Comparison of ENCODE assay signal across 8 cellular contexts in the genomic region with DNA sequence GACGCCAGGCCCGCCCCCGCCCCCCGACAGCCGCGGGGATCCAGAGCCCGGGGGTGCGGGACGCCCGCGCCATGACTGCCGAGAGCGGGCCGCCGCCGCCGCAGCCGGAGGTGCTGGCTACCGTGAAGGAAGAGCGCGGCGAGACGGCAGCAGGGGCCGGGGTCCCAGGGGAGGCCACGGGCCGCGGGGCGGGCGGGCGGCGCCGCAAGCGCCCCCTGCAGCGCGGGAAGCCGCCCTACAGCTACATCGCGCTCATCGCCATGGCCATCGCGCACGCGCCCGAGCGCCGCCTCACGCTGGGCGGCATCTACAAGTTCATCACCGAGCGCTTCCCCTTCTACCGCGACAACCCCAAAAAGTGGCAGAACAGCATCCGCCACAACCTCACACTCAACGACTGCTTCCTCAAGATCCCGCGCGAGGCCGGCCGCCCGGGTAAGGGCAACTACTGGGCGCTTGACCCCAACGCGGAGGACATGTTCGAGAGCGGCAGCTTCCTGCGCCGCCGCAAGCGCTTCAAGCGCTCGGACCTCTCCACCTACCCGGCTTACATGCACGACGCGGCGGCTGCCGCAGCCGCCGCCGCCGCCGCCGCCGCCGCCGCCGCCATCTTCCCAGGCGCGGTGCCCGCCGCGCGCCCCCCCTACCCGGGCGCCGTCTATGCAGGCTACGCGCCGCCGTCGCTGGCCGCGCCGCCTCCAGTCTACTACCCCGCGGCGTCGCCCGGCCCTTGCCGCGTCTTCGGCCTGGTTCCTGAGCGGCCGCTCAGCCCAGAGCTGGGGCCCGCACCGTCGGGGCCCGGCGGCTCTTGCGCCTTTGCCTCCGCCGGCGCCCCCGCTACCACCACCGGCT. TPM values are rescaled to one million over a fixed set of nuclear protein-coding genes. Genes with fewer than 3 reads are reported as not detected.
DNase-seq lines count a peak whose midpoint lies in the region; ATAC-seq, FAIRE-seq and TF ChIP-seq lines count a peak whose summit lies in the region.

No MANE protein-coding gene starts in this region.

- no peaks in the 10 kb centered on the region for H3K79me2 ChIP-seq in H1 (ENCODE audit: control insufficient read depth in 1 of 2, insufficient read depth in 2 of 2, low read length in 2 of 2)
- H3K79me2 ChIP-seq in osteoblast (ENCODE audit: insufficient read depth, low read length): no peaks in the 10 kb centered on the region

- peak in 1 of 2 experiments; percentile 25; a peak in 1 of 4 replicates for TF ChIP-seq RAD21 in H1 (IDR thresholded peaks at IDR 0.05 in 1 of 2, conservative IDR thresholded peaks at IDR 0.05 in 1 of 2; ENCODE audit: low read depth in 2 of 2, low read length in 2 of 2)

- peak overlapping the region; percentile 68; the same call in 1 of the 2 replicates for H4K8ac ChIP-seq in H1 (ENCODE audit: extremely low read depth, insufficient read depth, low read length)

- TF ChIP-seq CTCF in H1 (IDR thresholded peaks at IDR 0.05; ENCODE audit: control extremely low read depth in 1 of 3, insufficient read depth in 1 of 3, low read depth in 1 of 3, low read length in 3 of 3) (peak in 2 of 3 experiments; percentile 18 to 35; a peak in 2 of 4 replicates), osteoblast (IDR thresholded peaks at IDR 0.05; ENCODE audit: extremely low read depth, low read depth, low read length) (no peak)

- no peak overlapping the region for H2BK12ac ChIP-seq in H1 (ENCODE audit: low read depth, low read length)

- H4K20me1 ChIP-seq in H1 (replicated peaks in 1 of 2; ENCODE audit: control insufficient read depth in 1 of 2, insufficient read depth in 2 of 2, low read length in 2 of 2): peaks cover 18 to 33% of the 10 kb centered on the region in 2 experiments
- no peaks in the 10 kb centered on the region for H4K20me1 ChIP-seq in osteoblast (ENCODE audit: insufficient read depth, low read length)

- no peaks in the 10 kb centered on the region for H3K36me3 ChIP-seq in MG63
- H3K36me3 ChIP-seq in H1 (ENCODE audit: control insufficient read depth in 2 of 4, insufficient read depth in 4 of 4, low read length in 3 of 4): peaks cover 0 to 9% (median 0%) of the 10 kb centered on the region in 4 experiments; a peak in 1 of 8 replicates
- H3K36me3 ChIP-seq in osteoblast (ENCODE audit: insufficient read depth, low read length): no peaks in the 10 kb centered on the region

- no peak overlapping the region for H3K9ac ChIP-seq in H1 (replicated peaks in 1 of 4; ENCODE audit: extremely low read depth in 1 of 4, low read depth in 3 of 4, low read length in 3 of 4)

- CTCF ChIA-PET in H1 (lab: Charles Lee; ENCODE audit: partially characterized antibody): interaction anchor here (0.9 to 1.8 kb wide), 3 partner anchors 9 to 120 kb away, joined by 3 to 6 read pairs (median 3); no protein-coding TSS in a partner anchor

- no peak overlapping the region for H2BK120ac ChIP-seq in H1 (replicated peaks; ENCODE audit: low read depth, low read length)

- H2BK5ac ChIP-seq in H1 (ENCODE audit: low read depth, low read length): no peak overlapping the region

- FAIRE-seq in H1 (lab: Jason Lieb, UNC): no peak

- H3K79me1 ChIP-seq in H1 (ENCODE audit: low read depth, low read length): no peaks in the 10 kb centered on the region

- H3K27ac ChIP-seq in H1 (ENCODE audit: low read depth, low read length): no peak overlapping the region
- H3K27ac ChIP-seq in osteoblast (ENCODE audit: low read depth, low read length): no peak overlapping the region

- ATAC-seq in GM18505 (IDR thresholded peaks at IDR 0.05; ENCODE audit: unreplicated experiment): no peak

- H3K23ac ChIP-seq in H1 (ENCODE audit: insufficient read length): no peak overlapping the region

- no peak overlapping the region for H3K14ac ChIP-seq in H1 (ENCODE audit: insufficient read length)

- DNase-seq in AG20443 (ENCODE audit: low spot score) (peak; percentile 68), MG63 (peak; percentile 53), H1 (ENCODE audit: low read depth in 1 of 2, low spot score in 2 of 2) (peak in 1 of 2 experiments; percentile 77), osteoblast (ENCODE audit: insufficient read length, low spot score, missing footprints) (peak; percentile 89), GM19238 (ENCODE audit: insufficient read length, low spot score) (no peak), cerebellar cortex (ENCODE audit: low spot score) (no peak)
- peak; percentile 42 for DNase-seq in activated CD4-positive, alpha-beta T cell treated with anti-CD3 and anti-CD28 coated beads for 1 hour

- H3K4me1 ChIP-seq in H1 (replicated peaks in 1 of 4; ENCODE audit: control insufficient read depth in 3 of 4, insufficient read depth in 4 of 4, low read length in 3 of 4) (peaks cover 9 to 38% (median 20%) of the 10 kb centered on the region in 4 experiments), osteoblast (ENCODE audit: insufficient read depth, low read length) (no peaks in the 10 kb centered on the region)

- H2BK15ac ChIP-seq in H1 (ENCODE audit: low read length): no peak overlapping the region

- no peak overlapping the region; the same call in none of the 2 replicates for H3K18ac ChIP-seq in H1 (ENCODE audit: extremely low read depth, low read length)

- H2AFZ ChIP-seq in H1 (ENCODE audit: low read length): peak overlapping the region; percentile 29; the same call in 1 of the 2 replicates
- no peak overlapping the region for H2AFZ ChIP-seq in osteoblast (ENCODE audit: low read length)

- 2% methylated on average over 55 of the region's 125 CpGs; no CpG with 5 or more reads in 1 of the 2 experiments for WGBS in H1 (ENCODE audit: extremely low coverage in 1 of 2, insufficient coverage in 1 of 2, insufficient read length in 1 of 2, insufficient replicate concordance in 2 of 2, low coverage in 1 of 2, low lambda C conversion rate in 2 of 2, missing lambda C conversion rate in 1 of 2), 2 experiments

- no peaks in the 10 kb centered on the region for H3K9me3 ChIP-seq in MG63
- H3K9me3 ChIP-seq in H1 (ENCODE audit: insufficient read depth in 2 of 2, low read depth in 1 of 2, low read length in 1 of 2): no peaks in the 10 kb centered on the region
- no peaks in the 10 kb centered on the region for H3K9me3 ChIP-seq in osteoblast (ENCODE audit: low read depth, low read length)

- H3K4me3 ChIP-seq in MG63 (peak overlapping the region; percentile 45), H1 (ENCODE audit: extremely low read depth in 1 of 4, insufficient read depth in 2 of 4, low read depth in 3 of 4, low read length in 4 of 4) (peak overlapping the region; percentile 25 to 59 (median 42)), osteoblast (ENCODE audit: insufficient read depth, low read length) (no peak overlapping the region)

- no peak overlapping the region for H3K56ac ChIP-seq in H1 (replicated peaks; ENCODE audit: insufficient read length, low read depth, low read length)

- H3K4ac ChIP-seq in H1 (replicated peaks; ENCODE audit: insufficient read length, low read depth, low read length): no peak overlapping the region

- POLR2A ChIA-PET in H1 (lab: Charles Lee; ENCODE audit: partially characterized antibody): no interaction called here

- no peak overlapping the region for H4K5ac ChIP-seq in H1 (ENCODE audit: insufficient read length, low read depth, low read length)

- TF ChIP-seq EP300 in H1 (IDR thresholded peaks at IDR 0.05; ENCODE audit: borderline replicate concordance in 1 of 2, low read depth in 2 of 2, low read length in 2 of 2): no peak

- H3K23me2 ChIP-seq in H1 (ENCODE audit: low read depth, low read length): peaks cover 14% of the 10 kb centered on the region; the same call in 1 of the 2 replicates

- H3K27me3 ChIP-seq in MG63 (peaks cover 3% of the 10 kb centered on the region; the same call in 1 of the 2 replicates), H1 (replicated peaks in 1 of 4; ENCODE audit: control insufficient read depth in 3 of 4, extremely low read depth in 1 of 4, insufficient read depth in 3 of 4, low read length in 3 of 4) (peaks cover 96 to 100% (median 99%) of the 10 kb centered on the region in 4 experiments), osteoblast (ENCODE audit: insufficient read depth, low read length) (peaks cover 97% of the 10 kb centered on the region)

- no peak overlapping the region for H4K91ac ChIP-seq in H1 (replicated peaks; ENCODE audit: insufficient read length, low read length)

- no peak overlapping the region for H2AK5ac ChIP-seq in H1 (ENCODE audit: low read depth, low read length)

- no peak overlapping the region for H2BK20ac ChIP-seq in H1 (ENCODE audit: low read length)

- TF ChIP-seq POLR2A in H1 (IDR thresholded peaks at IDR 0.05; ENCODE audit: control extremely low read depth in 1 of 2, low read depth in 2 of 2, low read length in 2 of 2) (no peak), GM18505 (IDR thresholded peaks at IDR 0.05; ENCODE audit: borderline replicate concordance, extremely low read depth, insufficient read depth, insufficient read length) (no peak)

- H3K4me2 ChIP-seq in H1 (ENCODE audit: insufficient read depth in 1 of 2, low read depth in 2 of 2, low read length in 2 of 2) (peak overlapping the region; percentile 72), osteoblast (ENCODE audit: insufficient read depth, low read length) (no peak overlapping the region)

TF ChIP-seq in H1, 55 proteins besides CTCF, POLR2A, EP300 and RAD21 (continues in another document):
- TF ChIP-seq KDM4A (IDR thresholded peaks at IDR 0.05; ENCODE audit: low read depth, low read length, severe bottlenecking) (peak; percentile 5), NRF1 (IDR thresholded peaks at IDR 0.05; ENCODE audit: low read depth, low read length) (peak; percentile 42), CHD1 (IDR thresholded peaks at IDR 0.05; ENCODE audit: low read depth, low read length) (no peak)

RNA-seq across cellular contexts. Expression of a gene that starts 1.0 kb away (rescaled TPM):
- not detected in 2 replicates for total RNA-seq in MG63 (2014; rRNA removed; shearing (Covaris generic); ENCODE audit: low replicate concordance)
- total RNA-seq in H1 (2021; fragmentation: NEBNext Ultra II Directional; extraction: Animal tissue kit (Norgen Biotek cat#: 25700)): not detected in 2 replicates
- 0.03 TPM in 2 replicates for polyA plus RNA-seq in H1 (2011; rRNA removed)
- 0.03 TPM for polyA plus RNA-seq in H1 (2011; cell fraction: cytosol; rRNA removed)
- not detected for polyA plus RNA-seq in H1 (2011; cell fraction: nucleus; rRNA removed)
- polyA plus RNA-seq in H1 (2012, experiment 1 of 2): not detected in 4 replicates
- 0.07 TPM for polyA plus RNA-seq in H1 (2012, experiment 2 of 2)
- polyA plus RNA-seq in H1 (2013, experiment 1 of 2): 0.04 TPM
- polyA plus RNA-seq in H1 (2013, experiment 2 of 2): 0.04 TPM
- polyA minus RNA-seq in H1 (2011; rRNA and poly(A)+ RNA removed): 0.03 and 0.05 TPM in 2 replicates
- not detected for polyA minus RNA-seq in H1 (2011; cell fraction: cytosol; rRNA and poly(A)+ RNA removed)
- polyA minus RNA-seq in H1 (2011; cell fraction: nucleus; rRNA and poly(A)+ RNA removed): not detected
- not detected in 2 replicates for total RNA-seq in osteoblast

Comparison
In these comparisons a context has a peak if more than half of its experiments do, and no peak if none do; other contexts are left out.
1. DNase-seq: peak in AG20443 (single experiment), MG63 (single experiment), activated CD4-positive, alpha-beta T cell treated with anti-CD3 and anti-CD28 coated beads for 1 hour (single experiment) and osteoblast (single experiment); none in GM19238 (single experiment) and cerebellar cortex (single experiment).